In genomic region chr22:48779661-48780596, GRCh38 we compare ENCODE assay signal across 19 cellular contexts.
"Had no signal": no experiment of that assay in that cellular context is flagged by ENCODE, and none has a peak within 500 bp of the region (broad histone marks: within the 10 kb centered on the region; RNA-seq: fewer than 3 reads in every experiment).

No MANE protein-coding gene starts in this region.

- ATAC-seq: heart right ventricle; left cardiac atrium; naive thymus-derived CD4-positive, alpha-beta T cell; stimulated activated naive CD8-positive, alpha-beta T cell treated with anti-CD3 and anti-CD28 coated beads, Interleukin-15, Interleukin-2, amounts not matched to agents 100 U/mL and 50 U/mL, for 24 hours; upper lobe of right lung had no signal

- H3K36me3 ChIP-seq: breast epithelium, colonic mucosa, heart right ventricle, neutrophil, SJSA1, upper lobe of right lung, WERI-Rb-1 had no signal

- H3K4me1 ChIP-seq: breast epithelium, colonic mucosa, heart right ventricle, SJSA1, upper lobe of right lung had no signal

- H3K9me3 ChIP-seq: colonic mucosa, neutrophil had no signal

- H3K27ac ChIP-seq: breast epithelium, colonic mucosa, epithelial cell of prostate, heart right ventricle, neutrophil, SJSA1, upper lobe of right lung, WERI-Rb-1 had no signal

- H3K27me3 ChIP-seq: colonic mucosa, neutrophil, SJSA1, upper lobe of right lung had no signal

- H3K4me3 ChIP-seq: breast epithelium, colonic mucosa, heart right ventricle, SJSA1, upper lobe of right lung had no signal

- H3K4me1 Mint-ChIP-seq: activated naive CD8-positive, alpha-beta T cell treated with anti-CD3 and anti-CD28 coated beads, Interleukin-2, amount 10 ng/mL, durations not matched to agents 7 days and 5 days; naive thymus-derived CD4-positive, alpha-beta T cell had no signal

- H3K4me3 Mint-ChIP-seq: activated CD4-positive, alpha-beta memory T cell treated with anti-CD3 and anti-CD28 coated beads for 36 hours; activated naive CD4-positive, alpha-beta T cell treated with anti-CD3 and anti-CD28 coated beads for 36 hours; activated naive CD8-positive, alpha-beta T cell treated with anti-CD3 and anti-CD28 coated beads, Interleukin-2, amount 10 ng/mL, durations not matched to agents 7 days and 5 days; naive thymus-derived CD4-positive, alpha-beta T cell had no signal

- H3K27me3 Mint-ChIP-seq: activated naive CD8-positive, alpha-beta T cell treated with anti-CD3 and anti-CD28 coated beads, Interleukin-2, amount 10 ng/mL, durations not matched to agents 7 days and 5 days had no signal

- H3K36me3 Mint-ChIP-seq: activated CD4-positive, alpha-beta memory T cell treated with anti-CD3 and anti-CD28 coated beads for 36 hours; activated naive CD8-positive, alpha-beta T cell treated with anti-CD3 and anti-CD28 coated beads, Interleukin-2, amount 10 ng/mL, durations not matched to agents 7 days and 5 days; naive thymus-derived CD4-positive, alpha-beta T cell had no signal

- H3K27ac Mint-ChIP-seq: activated CD4-positive, alpha-beta memory T cell treated with anti-CD3 and anti-CD28 coated beads for 36 hours; activated naive CD4-positive, alpha-beta T cell treated with anti-CD3 and anti-CD28 coated beads for 36 hours; activated naive CD8-positive, alpha-beta T cell treated with anti-CD3 and anti-CD28 coated beads, Interleukin-2, amount 10 ng/mL, durations not matched to agents 7 days and 5 days; naive thymus-derived CD4-positive, alpha-beta T cell had no signal

- DNase-seq: activated CD4-positive, alpha-beta memory T cell treated with anti-CD3 and anti-CD28 coated beads for 36 hours; activated naive CD4-positive, alpha-beta T cell treated with anti-CD3 and anti-CD28 coated beads for 36 hours; activated naive CD8-positive, alpha-beta T cell treated with anti-CD3 and anti-CD28 coated beads, Interleukin-2, amount 10 ng/mL, durations not matched to agents 7 days and 5 days; activated T-cell treated with anti-CD3 and anti-CD28 coated beads, Interleukin-2, amount 50 U/mL, for 1 hour; amniotic stem cell; colonic mucosa; heart right ventricle; islet precursor cell; left cardiac atrium; naive thymus-derived CD4-positive, alpha-beta T cell; stimulated activated CD4-positive, alpha-beta T cell treated with anti-CD3 and anti-CD28 coated beads, Interleukin-4, amount 100 ng/mL, for 4 hours; stimulated activated naive CD8-positive, alpha-beta T cell treated with anti-CD3 and anti-CD28 coated beads, Interleukin-15, Interleukin-2, amounts not matched to agents 100 U/mL and 50 U/mL, for 24 hours; T-helper 1 cell; upper lobe of right lung; WERI-Rb-1 had no signal
